In genomic region chr15:93478922-93479321, GRCh38 we compare ENCODE assay signal across 19 cellular contexts.
DNase-seq lines count a peak whose midpoint lies in the region; ATAC-seq, FAIRE-seq and TF ChIP-seq lines count a peak whose summit lies in the region.
"Had no signal": no experiment of that assay in that cellular context is flagged by ENCODE, and none has a peak within 500 bp of the region (broad histone marks: within the 10 kb centered on the region; RNA-seq: fewer than 3 reads in every experiment).

No MANE protein-coding gene starts in this region.

- H3K27ac ChIP-seq in H1 (ENCODE audit: low read depth, low read length), result no peak overlapping the region
- H3K27ac ChIP-seq in breast epithelium, result no peak overlapping the region
- H3K27ac ChIP-seq: SJSA1 had no signal

- no peak overlapping the region for H3K56ac ChIP-seq in H1 (replicated peaks; ENCODE audit: insufficient read length, low read depth, low read length)

- H4K20me1 ChIP-seq in H1 (replicated peaks in 1 of 2; ENCODE audit: control insufficient read depth in 1 of 2, insufficient read depth in 2 of 2, low read length in 2 of 2), result no peaks in the 10 kb centered on the region

- ATAC-seq in naive thymus-derived CD8-positive, alpha-beta T cell, result no peak
- no peak for ATAC-seq in HG03159 (IDR thresholded peaks at IDR 0.05; ENCODE audit: unreplicated experiment)
- ATAC-seq: GM12878, HCT116 had no signal

- H3K23ac ChIP-seq in H1 (ENCODE audit: insufficient read length), result no peak overlapping the region

- TF ChIP-seq CTCF in Caco-2 (IDR thresholded peaks at IDR 0.05; ENCODE audit: insufficient read depth in 1 of 2, low read depth in 1 of 2, low read length in 1 of 2, severe bottlenecking in 1 of 2, unreplicated experiment in 1 of 2), result no peak
- no peak for TF ChIP-seq CTCF in H1 (IDR thresholded peaks at IDR 0.05; ENCODE audit: control extremely low read depth in 1 of 3, insufficient read depth in 1 of 3, low read depth in 1 of 3, low read length in 3 of 3)
- no peak for TF ChIP-seq CTCF in neural crest cell (conservative IDR thresholded peaks at IDR 0.05)
- no peak for TF ChIP-seq CTCF in breast epithelium (IDR thresholded peaks at IDR 0.05)

- H3K4me1 ChIP-seq in Caco-2 (peaks cover 11% of the 10 kb centered on the region), H1 (replicated peaks in 1 of 4; ENCODE audit: control insufficient read depth in 3 of 4, insufficient read depth in 4 of 4, low read length in 3 of 4) (peaks cover 3 to 18% (median 9%) of the 10 kb centered on the region in 4 experiments; a peak in 6 of 7 replicates), breast epithelium (no peaks in the 10 kb centered on the region)
- H3K4me1 ChIP-seq: SJSA1 had no signal

- peak overlapping the region; percentile 4 to 31; a peak in 2 of 4 replicates for H3K4me2 ChIP-seq in H1 (ENCODE audit: insufficient read depth in 1 of 2, low read depth in 2 of 2, low read length in 2 of 2)

- H3K79me2 ChIP-seq in H1 (ENCODE audit: control insufficient read depth in 1 of 2, insufficient read depth in 2 of 2, low read length in 2 of 2), result no peaks in the 10 kb centered on the region

- no peak for TF ChIP-seq EP300 in H1 (IDR thresholded peaks at IDR 0.05; ENCODE audit: borderline replicate concordance in 1 of 2, low read depth in 2 of 2, low read length in 2 of 2)

- H2BK120ac ChIP-seq in H1 (replicated peaks; ENCODE audit: low read depth, low read length), result peak overlapping the region; percentile 4

- H2BK5ac ChIP-seq in H1 (ENCODE audit: low read depth, low read length), result peak overlapping the region; percentile 55; the same call in 1 of the 2 replicates

- no peak for TF ChIP-seq POLR2A in H1 (IDR thresholded peaks at IDR 0.05; ENCODE audit: control extremely low read depth in 1 of 2, low read depth in 2 of 2, low read length in 2 of 2)
- TF ChIP-seq POLR2A in breast epithelium (IDR thresholded peaks at IDR 0.05), result no peak

- H2BK12ac ChIP-seq in H1 (ENCODE audit: low read depth, low read length), result peak overlapping the region; percentile 98; the same call in 1 of the 2 replicates

- no peak overlapping the region for H3K14ac ChIP-seq in H1 (ENCODE audit: insufficient read length)

- H3K27me3 ChIP-seq in Caco-2 (replicated peaks; ENCODE audit: control insufficient read depth, insufficient read depth, low read length) (no peaks in the 10 kb centered on the region), H1 (replicated peaks in 1 of 4; ENCODE audit: control insufficient read depth in 3 of 4, extremely low read depth in 1 of 4, insufficient read depth in 3 of 4, low read length in 3 of 4) (no peaks in the 10 kb centered on the region; a peak in 1 of 7 replicates), breast epithelium (no peaks in the 10 kb centered on the region)
- H3K27me3 ChIP-seq: SJSA1 had no signal

- TF ChIP-seq RAD21 in H1 (IDR thresholded peaks at IDR 0.05 in 1 of 2, conservative IDR thresholded peaks at IDR 0.05 in 1 of 2; ENCODE audit: low read depth in 2 of 2, low read length in 2 of 2), result no peak

- H3K27ac Mint-ChIP-seq in Caco-2 (ENCODE audit: unreplicated experiment) (no peak overlapping the region), neural crest cell (ENCODE audit: unreplicated experiment) (peak overlapping the region; percentile 45)
- H3K27ac Mint-ChIP-seq in naive thymus-derived CD8-positive, alpha-beta T cell, result no peak overlapping the region
- H3K27ac Mint-ChIP-seq: B cell; CD4-positive, alpha-beta memory T cell had no signal

- H3K4me1 Mint-ChIP-seq in Caco-2 (ENCODE audit: low read depth, unreplicated experiment) (peaks cover 22% of the 10 kb centered on the region), neural crest cell (peaks cover 49% of the 10 kb centered on the region)
- no peaks in the 10 kb centered on the region for H3K4me1 Mint-ChIP-seq in naive thymus-derived CD8-positive, alpha-beta T cell
- H3K4me1 Mint-ChIP-seq: B cell; CD4-positive, alpha-beta memory T cell had no signal

- intact Hi-C loops in Caco-2 (cut with micrococcal nuclease; ENCODE audit: unreplicated experiment) (no loop called here), breast epithelium (cut with DNase I; ENCODE audit: low total_unique reads) (no loop called here)

- H3K4me3 Mint-ChIP-seq in Caco-2 (ENCODE audit: unreplicated experiment) (no peak overlapping the region), neural crest cell (no peak overlapping the region)
- H3K4me3 Mint-ChIP-seq in naive thymus-derived CD8-positive, alpha-beta T cell, result no peak overlapping the region
- H3K4me3 Mint-ChIP-seq: B cell; CD4-positive, alpha-beta memory T cell had no signal

- no peak overlapping the region for H3K4me3 ChIP-seq in Caco-2 (ENCODE audit: low read depth, low read length)
- no peak overlapping the region for H3K4me3 ChIP-seq in H1 (ENCODE audit: extremely low read depth in 1 of 4, insufficient read depth in 2 of 4, low read depth in 3 of 4, low read length in 4 of 4)
- no peak overlapping the region for H3K4me3 ChIP-seq in breast epithelium
- H3K4me3 ChIP-seq: GM12878, SJSA1 had no signal

- peak overlapping the region; percentile 12 for H4K91ac ChIP-seq in H1 (replicated peaks; ENCODE audit: insufficient read length, low read length)

- H3K36me3 ChIP-seq in Caco-2 (ENCODE audit: control insufficient read depth, insufficient read depth, low read length) (no peaks in the 10 kb centered on the region), H1 (ENCODE audit: control insufficient read depth in 2 of 4, insufficient read depth in 4 of 4, low read length in 3 of 4) (no peaks in the 10 kb centered on the region), breast epithelium (no peaks in the 10 kb centered on the region)
- H3K36me3 ChIP-seq: SJSA1 had no signal

- no peak overlapping the region for H2AFZ ChIP-seq in H1 (ENCODE audit: low read length)

- H3K9ac ChIP-seq in H1 (replicated peaks in 1 of 4; ENCODE audit: extremely low read depth in 1 of 4, low read depth in 3 of 4, low read length in 3 of 4), result no peak overlapping the region

- no peak overlapping the region for H4K5ac ChIP-seq in H1 (ENCODE audit: insufficient read length, low read depth, low read length)

- H3K36me3 Mint-ChIP-seq in Caco-2 (ENCODE audit: insufficient read depth, unreplicated experiment) (no peaks in the 10 kb centered on the region), neural crest cell (ENCODE audit: low read depth) (peaks cover 12% of the 10 kb centered on the region)
- no peaks in the 10 kb centered on the region for H3K36me3 Mint-ChIP-seq in naive thymus-derived CD8-positive, alpha-beta T cell
- H3K36me3 Mint-ChIP-seq: CD4-positive, alpha-beta memory T cell had no signal

- H3K79me1 ChIP-seq in H1 (ENCODE audit: low read depth, low read length), result no peaks in the 10 kb centered on the region

- H3K9me3 ChIP-seq in Caco-2 (no peaks in the 10 kb centered on the region; the same call in 1 of the 2 replicates), H1 (ENCODE audit: insufficient read depth in 2 of 2, low read depth in 1 of 2, low read length in 1 of 2) (peaks cover 3 to 6% of the 10 kb centered on the region in 2 experiments; a peak in 3 of 4 replicates), breast epithelium (no peaks in the 10 kb centered on the region)
- H3K9me3 ChIP-seq: SJSA1 had no signal

- H2BK15ac ChIP-seq in H1 (ENCODE audit: low read length), result no peak overlapping the region

- CTCF ChIA-PET in Caco-2 (lab: Charles Lee) (no interaction called here), H1 (lab: Charles Lee; ENCODE audit: partially characterized antibody) (interaction anchor here (1.0 kb wide), 1 partner anchor 16 kb away, joined by 3 read pairs; no protein-coding TSS in a partner anchor)

- BruUV-seq in Caco-2 (replicated peaks; lab: Mats Ljungman, UMichigan), result no TSS peak

- POLR2A ChIA-PET in Caco-2 (lab: Charles Lee), result no interaction called here
- POLR2A ChIA-PET in H1 (lab: Charles Lee; ENCODE audit: partially characterized antibody), result no interaction called here
- POLR2A ChIA-PET in naive thymus-derived CD8-positive, alpha-beta T cell (lab: Charles Lee), result no interaction called here

- no peak overlapping the region for H4K8ac ChIP-seq in H1 (ENCODE audit: extremely low read depth, insufficient read depth, low read length)

- 74% methylated on average over 5 of the region's 5 CpGs; no CpG with 5 or more reads in 1 of the 2 experiments for WGBS in H1 (ENCODE audit: extremely low coverage in 1 of 2, insufficient coverage in 1 of 2, insufficient read length in 1 of 2, insufficient replicate concordance in 2 of 2, low coverage in 1 of 2, low lambda C conversion rate in 2 of 2, missing lambda C conversion rate in 1 of 2), 2 experiments

- H2BK20ac ChIP-seq in H1 (ENCODE audit: low read length), result peak overlapping the region; percentile 28; the same call in 1 of the 2 replicates

- no peak overlapping the region for H3K4ac ChIP-seq in H1 (replicated peaks; ENCODE audit: insufficient read length, low read depth, low read length)

- FAIRE-seq in H1 (lab: Jason Lieb, UNC), result no peak
- FAIRE-seq: GM12878, GM18507, HTR-8/SVneo had no signal

- peak; percentile 67 to 73 for DNase-seq in Caco-2
- peak; percentile 86 for DNase-seq in DMS53 (lab: John Stamatoyannopoulos, UW)
- DNase-seq in H1 (ENCODE audit: low read depth in 1 of 2, low spot score in 2 of 2), result no peak
- no peak for DNase-seq in neural crest cell (ENCODE audit: low read depth, low spot score)
- no peak for DNase-seq in breast epithelium (ENCODE audit: low spot score in 2 of 2)
- no peak for DNase-seq in naive thymus-derived CD8-positive, alpha-beta T cell
- DNase-seq: CD4-positive, alpha-beta memory T cell; DMS153; MV-4-11; NCI-H1417 treated with DMSO at 0.1 percent for 48 hours; NCI-H446 treated with DMSO at 0.1 percent for 48 hours; SW 1271 had no signal

- 0 out of 2 replicates have a peak overlapping the region, but pooled peaks have one; percentile 55 for H2AK5ac ChIP-seq in H1 (ENCODE audit: low read depth, low read length)

- H3K18ac ChIP-seq in H1 (ENCODE audit: extremely low read depth, low read length), result peak overlapping the region; percentile 81; the same call in 1 of the 2 replicates

- no peaks in the 10 kb centered on the region for H3K23me2 ChIP-seq in H1 (ENCODE audit: low read depth, low read length)

- H3K9me3 Mint-ChIP-seq in Caco-2 (ENCODE audit: unreplicated experiment) (no peaks in the 10 kb centered on the region), neural crest cell (peaks cover 14% of the 10 kb centered on the region)
- peaks cover 0 to 1% (median 0%) of the 10 kb centered on the region in 9 donors for H3K9me3 Mint-ChIP-seq in naive thymus-derived CD8-positive, alpha-beta T cell

- H3K27me3 Mint-ChIP-seq in Caco-2 (ENCODE audit: insufficient read depth, unreplicated experiment) (no peaks in the 10 kb centered on the region), neural crest cell (ENCODE audit: low read depth) (no peaks in the 10 kb centered on the region)
- peaks cover 0 to 15% (median 8%) of the 10 kb centered on the region in 5 donors for H3K27me3 Mint-ChIP-seq in naive thymus-derived CD8-positive, alpha-beta T cell
- H3K27me3 Mint-ChIP-seq: B cell had no signal

TF ChIP-seq in H1, 55 proteins besides CTCF, POLR2A, EP300 and RAD21 (continues in another document):
- no peak for TF ChIP-seq TCF12 (IDR thresholded peaks at IDR 0.05; ENCODE audit: low read depth, low read length)
- TF ChIP-seq JUND (IDR thresholded peaks at IDR 0.05; ENCODE audit: low read length), result no peak
- TF ChIP-seq ASH2L (IDR thresholded peaks at IDR 0.05; ENCODE audit: low read length), result no peak

Comparison
In these comparisons a context has a peak if more than half of its experiments do, and no peak if none do; other contexts are left out.
1. DNase-seq: peak in Caco-2 (2 of 2) and DMS53 (single experiment); none in H1 (0 of 2), neural crest cell (single experiment), breast epithelium (0 of 2) and naive thymus-derived CD8-positive, alpha-beta T cell (0 of 10).